ENCODE assay signal across 12 cellular contexts in genomic region chr15:101329867-101330380, GRCh38. TPM values are rescaled to one million over a fixed set of nuclear protein-coding genes. Genes with fewer than 3 reads are reported as not detected.
DNase-seq lines count a peak whose midpoint lies in the region; ATAC-seq and TF ChIP-seq lines count a peak whose summit lies in the region.
"Had no signal": no experiment of that assay in that cellular context is flagged by ENCODE, and none has a peak within 500 bp of the region (broad histone marks: within the 10 kb centered on the region; RNA-seq: fewer than 3 reads in every experiment).

No MANE protein-coding gene starts in this region.

- peak overlapping the region; percentile 59 for H4K91ac ChIP-seq in mesenchymal stem cell (ENCODE audit: low read length)

- TF ChIP-seq POLR2A in ovary (IDR thresholded peaks at IDR 0.05) = no peak

- H3K4me2 ChIP-seq in BLaER1 = 0 out of 2 replicates have a peak overlapping the region, but pooled peaks have one; percentile 22
- H3K4me2 ChIP-seq in BLaER1 treated with 17β-estradiol and CSF1 and Interleukin-3, amounts not matched to agents 10 nM and 100 nM = peak overlapping the region in 6 of 11 experiments; percentile 3 to 39 (median 22); a peak in 8 of 22 replicates
- H3K4me2 ChIP-seq in mesenchymal stem cell (ENCODE audit: low read length, poor library complexity, severe bottlenecking) = no peak overlapping the region
- H3K4me2 ChIP-seq: A549 had no signal

- no peak overlapping the region for H2BK15ac ChIP-seq in mesenchymal stem cell (ENCODE audit: low read depth, poor library complexity, severe bottlenecking)

- peak overlapping the region; percentile 3 for H3K27ac Mint-ChIP-seq in central memory CD8-positive, alpha-beta T cell (ENCODE audit: low read depth)
- no peak overlapping the region for H3K27ac Mint-ChIP-seq in WTC11

- no peak overlapping the region for H2BK5ac ChIP-seq in mesenchymal stem cell (ENCODE audit: low read depth, low read length, poor library complexity, severe bottlenecking)

- H3K14ac ChIP-seq in mesenchymal stem cell (ENCODE audit: low read length in 2 of 2) = peak overlapping the region in 1 of 2 experiments; percentile 10

- H2BK12ac ChIP-seq in mesenchymal stem cell (ENCODE audit: low read length in 2 of 2) = no peak overlapping the region

- peaks cover 7% of the 10 kb centered on the region for H3K36me3 Mint-ChIP-seq in central memory CD8-positive, alpha-beta T cell (ENCODE audit: insufficient read depth)
- peaks cover 6% of the 10 kb centered on the region; the same call in 1 of the 2 replicates for H3K36me3 Mint-ChIP-seq in WTC11
- H3K36me3 Mint-ChIP-seq: CD4-positive, CD25-positive, alpha-beta regulatory T cell had no signal

- H3K9me3 ChIP-seq in BLaER1 = peaks cover 12% of the 10 kb centered on the region
- peaks cover 11 to 19% (median 17%) of the 10 kb centered on the region in 11 experiments for H3K9me3 ChIP-seq in BLaER1 treated with 17β-estradiol and CSF1 and Interleukin-3, amounts not matched to agents 10 nM and 100 nM (replicated peaks in 1 of 11)
- no peaks in the 10 kb centered on the region for H3K9me3 ChIP-seq in mesenchymal stem cell (ENCODE audit: control insufficient read depth, low read length)
- H3K9me3 ChIP-seq in ovary = no peaks in the 10 kb centered on the region

- no peak overlapping the region for H3K9ac ChIP-seq in BLaER1
- H3K9ac ChIP-seq in BLaER1 treated with 17β-estradiol and CSF1 and Interleukin-3, amounts not matched to agents 10 nM and 100 nM = no peak overlapping the region
- no peak overlapping the region for H3K9ac ChIP-seq in mesenchymal stem cell (ENCODE audit: low read length)

- POLR2A ChIA-PET in WTC11 (lab: Charles Lee) = no interaction called here

- no peak overlapping the region for H3K23ac ChIP-seq in mesenchymal stem cell (ENCODE audit: low read length in 2 of 2)

- peaks cover 8% of the 10 kb centered on the region for H3K9me3 Mint-ChIP-seq in central memory CD8-positive, alpha-beta T cell
- peaks cover 12% of the 10 kb centered on the region for H3K9me3 Mint-ChIP-seq in WTC11

- H3K18ac ChIP-seq in mesenchymal stem cell (ENCODE audit: low read depth in 1 of 2, low read length in 2 of 2) = no peak overlapping the region

- no peak overlapping the region for H2AK5ac ChIP-seq in mesenchymal stem cell (ENCODE audit: low read length, severe bottlenecking)

- no peak overlapping the region for H3K4me3 ChIP-seq in BLaER1
- no peak overlapping the region for H3K4me3 ChIP-seq in BLaER1 treated with 17β-estradiol and CSF1 and Interleukin-3, amounts not matched to agents 10 nM and 100 nM
- H3K4me3 ChIP-seq in mesenchymal stem cell (ENCODE audit: insufficient read depth in 1 of 2, low read depth in 1 of 2, low read length in 2 of 2) = peak overlapping the region in 1 of 2 experiments; percentile 35
- no peak overlapping the region for H3K4me3 ChIP-seq in ovary
- H3K4me3 ChIP-seq: A549 had no signal

- CTCF ChIA-PET in WTC11 (lab: Charles Lee) = no interaction called here

- no peak for DNase-seq in central memory CD8-positive, alpha-beta T cell (ENCODE audit: low spot score in 2 of 2)
- no peak for DNase-seq in mesenchymal stem cell
- DNase-seq in germinal center (ENCODE audit: low spot score) = no peak
- no peak for DNase-seq in ovary
- DNase-seq in WTC11 (ENCODE audit: low spot score) = no peak
- DNase-seq: CD4-positive, CD25-positive, alpha-beta regulatory T cell; DMS53; GF-D8; IMR-90 had no signal

- no peak overlapping the region for H2BK120ac ChIP-seq in mesenchymal stem cell (ENCODE audit: low read depth, low read length)

- H2AFZ ChIP-seq in mesenchymal stem cell (ENCODE audit: low read depth, low read length) = no peak overlapping the region

- no peak overlapping the region for H4K8ac ChIP-seq in mesenchymal stem cell (ENCODE audit: low read length)

- H3K4ac ChIP-seq in mesenchymal stem cell (ENCODE audit: low read depth in 1 of 2, low read length in 2 of 2) = no peak overlapping the region

- intact Hi-C loops in ovary (cut with DNase I) = no loop called here

- no peak overlapping the region for H3K27ac ChIP-seq in BLaER1
- no peak overlapping the region for H3K27ac ChIP-seq in BLaER1 treated with 17β-estradiol and CSF1 and Interleukin-3, amounts not matched to agents 10 nM and 100 nM
- H3K27ac ChIP-seq in mesenchymal stem cell (ENCODE audit: low read length, poor library complexity, severe bottlenecking) = no peak overlapping the region
- no peak overlapping the region for H3K27ac ChIP-seq in ovary
- H3K27ac ChIP-seq: A549 had no signal

- H3K79me1 ChIP-seq in mesenchymal stem cell (replicated peaks; ENCODE audit: low read length, poor library complexity, severe bottlenecking) = no peaks in the 10 kb centered on the region

- peaks cover 15% of the 10 kb centered on the region for H3K4me1 Mint-ChIP-seq in central memory CD8-positive, alpha-beta T cell
- no peaks in the 10 kb centered on the region for H3K4me1 Mint-ChIP-seq in WTC11

- peaks cover 39% of the 10 kb centered on the region for H3K27me3 Mint-ChIP-seq in central memory CD8-positive, alpha-beta T cell
- peaks cover 34% of the 10 kb centered on the region for H3K27me3 Mint-ChIP-seq in WTC11 (ENCODE audit: low read depth)
- H3K27me3 Mint-ChIP-seq: CD4-positive, CD25-positive, alpha-beta regulatory T cell had no signal

- 82% methylated on average over 9 of the region's 9 CpGs for WGBS in mesenchymal stem cell
- 81 to 93% (median 87%) methylated on average over 9 of the region's 9 CpGs for WGBS in ovary, 3 donors

- no peaks in the 10 kb centered on the region for H3K36me3 ChIP-seq in BLaER1
- H3K36me3 ChIP-seq in BLaER1 treated with 17β-estradiol and CSF1 and Interleukin-3, amounts not matched to agents 10 nM and 100 nM = no peaks in the 10 kb centered on the region
- no peaks in the 10 kb centered on the region for H3K36me3 ChIP-seq in mesenchymal stem cell (ENCODE audit: control insufficient read depth in 1 of 2, insufficient read depth in 2 of 2, low read depth in 1 of 2, low read length in 2 of 2)
- no peaks in the 10 kb centered on the region for H3K36me3 ChIP-seq in ovary

- no peaks in the 10 kb centered on the region; the same call in 1 of the 2 replicates for H3K27me3 ChIP-seq in BLaER1
- H3K27me3 ChIP-seq in BLaER1 treated with 17β-estradiol and CSF1 and Interleukin-3, amounts not matched to agents 10 nM and 100 nM = peaks cover 0 to 12% (median 0%) of the 10 kb centered on the region in 11 experiments; a peak in 3 of 22 replicates
- peaks cover 14 to 26% of the 10 kb centered on the region in 2 experiments for H3K27me3 ChIP-seq in mesenchymal stem cell (ENCODE audit: control insufficient read depth in 1 of 2, insufficient read depth in 1 of 2, low read length in 2 of 2)
- no peaks in the 10 kb centered on the region for H3K27me3 ChIP-seq in ovary

- H3K4me3 Mint-ChIP-seq in central memory CD8-positive, alpha-beta T cell = no peak overlapping the region
- no peak overlapping the region for H3K4me3 Mint-ChIP-seq in WTC11
- H3K4me3 Mint-ChIP-seq: CD4-positive, CD25-positive, alpha-beta regulatory T cell had no signal

- no peak for TF ChIP-seq CTCF in ovary (IDR thresholded peaks at IDR 0.05)
- TF ChIP-seq CTCF in WTC11 (IDR thresholded peaks at IDR 0.05) = no peak

- no peaks in the 10 kb centered on the region for H4K20me1 ChIP-seq in BLaER1
- no peaks in the 10 kb centered on the region for H4K20me1 ChIP-seq in BLaER1 treated with 17β-estradiol and CSF1 and Interleukin-3, amounts not matched to agents 10 nM and 100 nM

- no peak for TF ChIP-seq EP300 in ovary (IDR thresholded peaks at IDR 0.05)

- H3K4me1 ChIP-seq in BLaER1 (peaks cover 13% of the 10 kb centered on the region), mesenchymal stem cell (ENCODE audit: control insufficient read depth, insufficient read depth, low read depth, low read length) (no peaks in the 10 kb centered on the region), ovary (ENCODE audit: insufficient read depth) (no peaks in the 10 kb centered on the region)
- H3K4me1 ChIP-seq in BLaER1 treated with 17β-estradiol and CSF1 and Interleukin-3, amounts not matched to agents 10 nM and 100 nM = peaks cover 5 to 17% (median 9%) of the 10 kb centered on the region in 10 experiments; a peak in 19 of 20 replicates
- H3K4me1 ChIP-seq: A549 had no signal

- no peak for ATAC-seq in central memory CD8-positive, alpha-beta T cell (replicated peaks; ENCODE audit: extremely low read depth, poor library complexity, severe bottlenecking)
- ATAC-seq in WTC11 = no peak
- ATAC-seq: A549 had no signal

TF ChIP-seq in WTC11, 78 proteins besides CTCF, POLR2A, EP300 and RAD21:
- no peak for TF ChIP-seq EMX1 (CRISPR knock-in tag; IDR thresholded peaks at IDR 0.05)

RNA-seq across cellular contexts. Expression of gene SNRPA1, which starts 34.9 kb away (rescaled TPM):
- 40.4 TPM for polyA plus RNA-seq in mesenchymal stem cell (2013, experiment 1 of 2)
- 42.2 TPM for polyA plus RNA-seq in mesenchymal stem cell (2013, experiment 2 of 2)
- total RNA-seq in ovary = 10 to 100 TPM; 18.6 to 55.1 (median 39.9) TPM
- polyA plus RNA-seq in ovary = 10 to 100 TPM; 30.8 to 34.0 TPM
- 144 to 170 TPM (median 151 TPM) in 3 replicates for total RNA-seq in WTC11 (2021)

RNA-seq across cellular contexts. Expression of gene SELENOS, which starts 52.6 kb away (rescaled TPM):
- polyA plus RNA-seq in mesenchymal stem cell (2013, experiment 1 of 2) = 89.5 TPM
- polyA plus RNA-seq in mesenchymal stem cell (2013, experiment 2 of 2) = 95.2 TPM
- total RNA-seq in ovary (10 to 100 TPM; 36.9 to 61.7 (median 42.7) TPM), WTC11 (2021) (38.2 to 43.8 TPM (median 39.3 TPM) in 3 replicates)
- 10 to 100 TPM; 56.4 to 83.2 TPM for polyA plus RNA-seq in ovary
